ENCODE assay signal across 12 cellular contexts in the genomic region with DNA sequence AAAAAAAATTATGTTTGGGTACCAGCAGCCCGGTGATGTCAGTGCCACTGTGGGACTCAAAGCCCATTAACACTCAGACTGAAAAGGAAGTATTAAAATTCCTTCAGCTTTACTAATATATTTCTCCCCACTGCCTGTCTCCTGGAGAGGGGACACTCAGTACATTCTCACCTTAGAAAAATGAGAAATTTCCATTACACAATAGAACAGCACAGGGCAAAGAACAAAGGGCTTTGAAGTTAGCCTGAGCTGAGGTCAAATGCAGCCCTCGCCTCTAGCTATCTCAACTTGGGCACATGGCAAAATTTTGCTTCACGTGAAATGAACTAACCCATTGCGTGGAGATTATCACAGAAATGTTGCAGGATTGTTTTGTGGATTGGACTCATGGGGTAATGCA.
DNase-seq lines count a peak whose midpoint lies in the region; ATAC-seq, FAIRE-seq and TF ChIP-seq lines count a peak whose summit lies in the region.
"Had no signal": no experiment of that assay in that cellular context is flagged by ENCODE, and none has a peak within 500 bp of the region (broad histone marks: within the 10 kb centered on the region; RNA-seq: fewer than 3 reads in every experiment).

No MANE protein-coding gene starts in this region.

- H3K27ac ChIP-seq in mammary epithelial cell (ENCODE audit: insufficient read depth, low read depth, low read length): no peak overlapping the region
- peak overlapping the region; percentile 38 for H3K27ac ChIP-seq in upper lobe of right lung
- H3K27ac ChIP-seq: pancreas, vagina had no signal

- dilution Hi-C loops in mammary epithelial cell (cut with HindIII; ENCODE audit: low sequenced_read_pairs): no loop called here

- intact Hi-C loops in mammary epithelial cell (cut with micrococcal nuclease): no loop called here
- intact Hi-C loops in upper lobe of right lung (cut with DNase I): no loop called here

- peaks cover 12% of the 10 kb centered on the region for H3K4me1 ChIP-seq in mammary epithelial cell (ENCODE audit: insufficient read depth, low read length)
- H3K4me1 ChIP-seq in upper lobe of right lung: peaks cover 7% of the 10 kb centered on the region
- H3K4me1 ChIP-seq: pancreas had no signal

- H4K20me1 ChIP-seq in mammary epithelial cell (ENCODE audit: insufficient read depth, low read length): no peaks in the 10 kb centered on the region

- H3K4me2 ChIP-seq in mammary epithelial cell (ENCODE audit: insufficient read depth, low read depth, low read length): no peak overlapping the region

- WGBS in mammary epithelial cell (ENCODE audit: low coverage, missing lambda C conversion rate): 9% methylated on average over 4 of the region's 4 CpGs

- H2AFZ ChIP-seq in mammary epithelial cell (ENCODE audit: low read depth, low read length): no peak overlapping the region

- no peaks in the 10 kb centered on the region for H3K79me2 ChIP-seq in mammary epithelial cell (ENCODE audit: insufficient read depth, low read length)

- H3K9ac ChIP-seq in mammary epithelial cell (ENCODE audit: insufficient read depth, low read length): no peak overlapping the region

- in situ Hi-C loops in mammary epithelial cell (cut with MboI; ENCODE audit: low sequenced_read_pairs in 2 of 2): no loop called here

- CTCF ChIA-PET in mammary epithelial cell (lab: Charles Lee; ENCODE audit: low non-redundant PET): interaction anchor here (0.6 kb wide), 1 partner anchor 81 kb away, joined by 6 read pairs; a partner anchor contains a TSS

- H3K9me3 ChIP-seq in mammary epithelial cell (replicated peaks; ENCODE audit: insufficient read depth, low read length) (no peaks in the 10 kb centered on the region), upper lobe of right lung (no peaks in the 10 kb centered on the region)
- H3K9me3 ChIP-seq: pancreas, vagina had no signal

- ATAC-seq in upper lobe of right lung: no peak
- no peak for ATAC-seq in GM18520 (IDR thresholded peaks at IDR 0.05; ENCODE audit: unreplicated experiment)

- no peak for FAIRE-seq in HTR-8/SVneo (lab: Jason Lieb, UNC)
- FAIRE-seq: keratinocyte, pancreas had no signal

- TF ChIP-seq CTCF in mammary epithelial cell (conservative IDR thresholded peaks at IDR 0.05 in 1 of 2, IDR thresholded peaks at IDR 0.05 in 1 of 2; ENCODE audit: extremely low read depth in 1 of 2, insufficient read depth in 1 of 2, low read depth in 1 of 2, low read length in 2 of 2): no peak
- no peak for TF ChIP-seq CTCF in kidney epithelial cell (IDR thresholded peaks at IDR 0.05; ENCODE audit: insufficient read depth, low read length, poor library complexity, severe bottlenecking)
- TF ChIP-seq CTCF in upper lobe of right lung (IDR thresholded peaks at IDR 0.05): no peak

- peak; percentile 5 for DNase-seq in HTR-8/SVneo (ENCODE audit: insufficient read length, low spot score)
- DNase-seq in mammary epithelial cell: peak; percentile 72
- DNase-seq in kidney epithelial cell (ENCODE audit: low read depth): peak; percentile 56
- no peak for DNase-seq in upper lobe of right lung
- no peak for DNase-seq in mesenteric fat pad (ENCODE audit: low spot score)
- DNase-seq in D341Med (ENCODE audit: low spot score): no peak
- DNase-seq: amniotic stem cell, NCI-H1930, pancreas had no signal

- H3K36me3 ChIP-seq in mammary epithelial cell (ENCODE audit: insufficient read depth, low read length) (no peaks in the 10 kb centered on the region), kidney epithelial cell (ENCODE audit: control insufficient read depth, insufficient read depth, low read length) (no peaks in the 10 kb centered on the region), upper lobe of right lung (no peaks in the 10 kb centered on the region)
- H3K36me3 ChIP-seq: pancreas, vagina had no signal

- H3K27me3 ChIP-seq in mammary epithelial cell (ENCODE audit: insufficient read depth, low read length) (no peaks in the 10 kb centered on the region), kidney epithelial cell (ENCODE audit: control insufficient read depth, insufficient read depth, low read length) (no peaks in the 10 kb centered on the region), upper lobe of right lung (no peaks in the 10 kb centered on the region)
- H3K27me3 ChIP-seq: pancreas, vagina had no signal

- no TSS peak for BruUV-seq in mammary epithelial cell (replicated peaks; lab: Mats Ljungman, UMichigan)

- H3K4me3 ChIP-seq in mammary epithelial cell (replicated peaks in 1 of 3; ENCODE audit: insufficient read depth in 1 of 3, low read depth in 2 of 3, low read length in 3 of 3): no peak overlapping the region
- no peak overlapping the region for H3K4me3 ChIP-seq in kidney epithelial cell (ENCODE audit: low read depth, low read length)
- H3K4me3 ChIP-seq in upper lobe of right lung: no peak overlapping the region
- H3K4me3 ChIP-seq: pancreas, vagina had no signal

Comparison
In these comparisons a context has a peak if more than half of its experiments do, and no peak if none do; other contexts are left out.
1. DNase-seq: peak in HTR-8/SVneo (single experiment), mammary epithelial cell (single experiment) and kidney epithelial cell (single experiment); none in upper lobe of right lung (single experiment), mesenteric fat pad (single experiment) and D341Med (single experiment).